29 cellular contexts compared by ENCODE assay signal in genomic region chr10:24334279-24334922, GRCh38.
"Had no signal": no experiment of that assay in that cellular context is flagged by ENCODE, and none has a peak within 500 bp of the region (broad histone marks: within the 10 kb centered on the region; RNA-seq: fewer than 3 reads in every experiment).

No MANE protein-coding gene starts in this region.

- H3K9me3 ChIP-seq: esophagus squamous epithelium, left ventricle myocardium inferior, lower lobe of right lung, pancreas, right atrium auricular region, suprapubic skin, transverse colon, upper lobe of right lung, uterus had no signal

- H3K27me3 ChIP-seq: esophagus squamous epithelium, pancreas, right atrium auricular region, suprapubic skin, transverse colon, upper lobe of right lung, uterus had no signal

- H3K4me3 ChIP-seq: esophagus squamous epithelium, left ventricle myocardium inferior, lower lobe of right lung, pancreas, right atrium auricular region, smooth muscle cell, suprapubic skin, transverse colon, upper lobe of right lung, uterus had no signal

- H3K27ac ChIP-seq: esophagus squamous epithelium, left ventricle myocardium inferior, lower lobe of right lung, pancreas, suprapubic skin, transverse colon, upper lobe of right lung, uterus had no signal

- H3K4me1 ChIP-seq: upper lobe of right lung, uterus had no signal

- H3K36me3 Mint-ChIP-seq: immature natural killer cell; naive thymus-derived CD8-positive, alpha-beta T cell had no signal

- H3K36me3 ChIP-seq: left ventricle myocardium inferior, lower lobe of right lung, pancreas, right atrium auricular region, suprapubic skin, transverse colon, upper lobe of right lung, uterus had no signal

- DNase-seq: cortex of kidney; effector memory CD8-positive, alpha-beta T cell; erythroblast; esophagus squamous epithelium; foreskin melanocyte; glutamatergic neuron; hypothalamus; immature natural killer cell; islet precursor cell; kidney glomerular epithelial cell; left colon; left ventricle myocardium inferior; lower lobe of right lung; naive thymus-derived CD8-positive, alpha-beta T cell; occipital lobe; pancreas; stimulated activated CD4-positive, alpha-beta T cell treated with anti-CD3 and anti-CD28 coated beads, Interleukin-12 subunit alpha, Interleukin-12 subunit beta, amount 100 ng/mL, for 4 hours; stimulated activated CD4-positive, alpha-beta T cell treated with anti-CD3 and anti-CD28 coated beads, Interleukin-1b, Interleukin-23, amount 100 ng/mL, for 48 hours; stimulated activated CD4-positive, alpha-beta T cell treated with anti-CD3 and anti-CD28 coated beads, Interleukin-4, amount 100 ng/mL, for 1 hour; stimulated activated CD8-positive, alpha-beta memory T cell treated with anti-CD3 and anti-CD28 coated beads, Interleukin-4, amount 100 ng/mL, for 48 hours; stimulated activated naive CD4-positive, alpha-beta T cell; stimulated activated naive CD8-positive, alpha-beta T cell treated with anti-CD3 and anti-CD28 coated beads, Interleukin-15, amount 100 ng/mL, for 72 hours; transverse colon; upper lobe of right lung; uterus had no signal

- H3K27ac Mint-ChIP-seq: effector memory CD8-positive, alpha-beta T cell; immature natural killer cell; naive thymus-derived CD8-positive, alpha-beta T cell; progenitor cell of endocrine pancreas; stimulated activated naive CD8-positive, alpha-beta T cell treated with anti-CD3 and anti-CD28 coated beads, Interleukin-15, amount 100 ng/mL, for 72 hours had no signal

- H3K4me3 Mint-ChIP-seq: effector memory CD8-positive, alpha-beta T cell; immature natural killer cell; naive thymus-derived CD8-positive, alpha-beta T cell; stimulated activated naive CD8-positive, alpha-beta T cell treated with anti-CD3 and anti-CD28 coated beads, Interleukin-15, amount 100 ng/mL, for 72 hours had no signal

- H3K9me3 Mint-ChIP-seq: stimulated activated naive CD8-positive, alpha-beta T cell treated with anti-CD3 and anti-CD28 coated beads, Interleukin-15, amount 100 ng/mL, for 72 hours had no signal

- H3K4me1 Mint-ChIP-seq: immature natural killer cell; naive thymus-derived CD8-positive, alpha-beta T cell; stimulated activated naive CD8-positive, alpha-beta T cell treated with anti-CD3 and anti-CD28 coated beads, Interleukin-15, amount 100 ng/mL, for 72 hours had no signal

- H3K27me3 Mint-ChIP-seq: effector memory CD8-positive, alpha-beta T cell; progenitor cell of endocrine pancreas had no signal
